ENCODE assay signal across 8 cellular contexts in genomic region chr7:141701489-141702046, GRCh38. TPM values are rescaled to one million over a fixed set of nuclear protein-coding genes. Genes with fewer than 3 reads are reported as not detected.
DNase-seq lines count a peak whose midpoint lies in the region; ATAC-seq and TF ChIP-seq lines count a peak whose summit lies in the region.

No MANE protein-coding gene starts in this region.

- TF ChIP-seq EP300 in esophagus muscularis mucosa (IDR thresholded peaks at IDR 0.05) = no peak

- TF ChIP-seq CTCF in esophagus muscularis mucosa (IDR thresholded peaks at IDR 0.05) (no peak), nephron (IDR thresholded peaks at IDR 0.05; ENCODE audit: unreplicated experiment in 3 of 3) (no peak)

- peak overlapping the region; percentile 76 to 98 (median 90) for H3K4me3 ChIP-seq in esophagus muscularis mucosa

- DNase-seq in NK-92 treated with Interleukin-12 subunit alpha and Interleukin-12 subunit beta, amount 100 ng/mL, for 24 hours (lab: John Stamatoyannopoulos, UW) = peak; percentile 75
- no peak for DNase-seq in NK-92 (lab: John Stamatoyannopoulos, UW; ENCODE audit: unreplicated experiment)
- DNase-seq in NCI-H345 (lab: John Stamatoyannopoulos, UW) = peak; percentile 58
- DNase-seq in activated T-cell treated with anti-CD3 and anti-CD28 coated beads for 24 hours (ENCODE audit: low read depth) = peak; percentile 57
- DNase-seq in esophagus muscularis mucosa (ENCODE audit: extremely low spot score) = no peak
- peak; percentile 70 to 80 for DNase-seq in stimulated activated naive CD8-positive, alpha-beta T cell treated with anti-CD3 and anti-CD28 coated beads, Interleukin-15, amount 100 ng/mL, for 72 hours

- H3K36me3 ChIP-seq in esophagus muscularis mucosa = no peaks in the 10 kb centered on the region

- 0% methylated on average over 5 of the region's 59 CpGs for WGBS in esophagus muscularis mucosa

- peak overlapping the region in 1 of 3 experiments; percentile 54 for H3K27ac Mint-ChIP-seq in nephron
- H3K27ac Mint-ChIP-seq in stimulated activated naive CD8-positive, alpha-beta T cell treated with anti-CD3 and anti-CD28 coated beads, Interleukin-15, amount 100 ng/mL, for 72 hours = peak overlapping the region in 1 of 2 donors; percentile 77

- H3K27me3 ChIP-seq in esophagus muscularis mucosa = no peaks in the 10 kb centered on the region

- H3K9me3 Mint-ChIP-seq in nephron = no peaks in the 10 kb centered on the region
- H3K9me3 Mint-ChIP-seq in stimulated activated naive CD8-positive, alpha-beta T cell treated with anti-CD3 and anti-CD28 coated beads, Interleukin-15, amount 100 ng/mL, for 72 hours = no peaks in the 10 kb centered on the region

- intact Hi-C loops in esophagus muscularis mucosa (cut with DNase I) = loop anchor here (5.0 kb wide), 1 partner anchor 36 kb away; the partner anchor contains the start of gene SSBP1

- peak overlapping the region; percentile 86 to 90 (median 89) for H3K27ac ChIP-seq in esophagus muscularis mucosa (replicated peaks in 1 of 4)

- H3K9me3 ChIP-seq in esophagus muscularis mucosa = no peaks in the 10 kb centered on the region

- ATAC-seq in HG02852 (IDR thresholded peaks at IDR 0.05; ENCODE audit: unreplicated experiment) = peak; percentile 80
- ATAC-seq in stimulated activated naive CD8-positive, alpha-beta T cell treated with anti-CD3 and anti-CD28 coated beads, Interleukin-15, amount 100 ng/mL, for 72 hours = peak; percentile 92

- peaks cover 13% of the 10 kb centered on the region for H3K4me1 Mint-ChIP-seq in nephron
- peaks cover 51% of the 10 kb centered on the region for H3K4me1 Mint-ChIP-seq in stimulated activated naive CD8-positive, alpha-beta T cell treated with anti-CD3 and anti-CD28 coated beads, Interleukin-15, amount 100 ng/mL, for 72 hours

- H3K4me3 Mint-ChIP-seq in nephron = peak overlapping the region; percentile 85 to 86 (median 85)
- peak overlapping the region; percentile 73 to 80 for H3K4me3 Mint-ChIP-seq in stimulated activated naive CD8-positive, alpha-beta T cell treated with anti-CD3 and anti-CD28 coated beads, Interleukin-15, amount 100 ng/mL, for 72 hours

- TF ChIP-seq POLR2A in esophagus muscularis mucosa (IDR thresholded peaks at IDR 0.05; ENCODE audit: low read depth) = no peak

- H3K36me3 Mint-ChIP-seq in nephron (ENCODE audit: low read depth) = no peaks in the 10 kb centered on the region

- H3K4me1 ChIP-seq in esophagus muscularis mucosa = peaks cover 21 to 55% (median 45%) of the 10 kb centered on the region in 4 donors

- H3K27me3 Mint-ChIP-seq in nephron (ENCODE audit: low read depth) = peaks cover 19% of the 10 kb centered on the region
- peaks cover 9% of the 10 kb centered on the region for H3K27me3 Mint-ChIP-seq in stimulated activated naive CD8-positive, alpha-beta T cell treated with anti-CD3 and anti-CD28 coated beads, Interleukin-15, amount 100 ng/mL, for 72 hours

RNA-seq across cellular contexts. Expression of gene DENND11, which starts 0.4 kb away (rescaled TPM):
- total RNA-seq in esophagus muscularis mucosa = 10 to 100 TPM; 14.9 to 25.4 (median 16.3) TPM

RNA-seq across cellular contexts. Expression of gene WEE2, which starts 6.6 kb away (rescaled TPM):
- total RNA-seq in esophagus muscularis mucosa = not detected

RNA-seq across cellular contexts. Expression of gene SSBP1, which starts 36.6 kb away (rescaled TPM):
- 100 to 1,000 TPM; 105 to 122 (median 114) TPM for total RNA-seq in esophagus muscularis mucosa

Comparison
In these comparisons a context has a peak if more than half of its experiments do, and no peak if none do; other contexts are left out.
1. DNase-seq: peak in NK-92 treated with Interleukin-12 subunit alpha and Interleukin-12 subunit beta, amount 100 ng/mL, for 24 hours (single experiment), NCI-H345 (single experiment), activated T-cell treated with anti-CD3 and anti-CD28 coated beads for 24 hours (single experiment) and stimulated activated naive CD8-positive, alpha-beta T cell treated with anti-CD3 and anti-CD28 coated beads, Interleukin-15, amount 100 ng/mL, for 72 hours (2 of 2); none in NK-92 (single experiment) and esophagus muscularis mucosa (single experiment).